Comparison of ENCODE assay signal across 1 cellular context in genomic region chr17:78583091-78583490, GRCh38.
TF ChIP-seq lines count a peak whose summit lies in the region.

No MANE protein-coding gene starts in this region.

TF ChIP-seq in K562, 482 proteins besides CTCF, POLR2A, EP300 and RAD21 (continued from another document and continues in another):
- TF ChIP-seq, protein P1, sequence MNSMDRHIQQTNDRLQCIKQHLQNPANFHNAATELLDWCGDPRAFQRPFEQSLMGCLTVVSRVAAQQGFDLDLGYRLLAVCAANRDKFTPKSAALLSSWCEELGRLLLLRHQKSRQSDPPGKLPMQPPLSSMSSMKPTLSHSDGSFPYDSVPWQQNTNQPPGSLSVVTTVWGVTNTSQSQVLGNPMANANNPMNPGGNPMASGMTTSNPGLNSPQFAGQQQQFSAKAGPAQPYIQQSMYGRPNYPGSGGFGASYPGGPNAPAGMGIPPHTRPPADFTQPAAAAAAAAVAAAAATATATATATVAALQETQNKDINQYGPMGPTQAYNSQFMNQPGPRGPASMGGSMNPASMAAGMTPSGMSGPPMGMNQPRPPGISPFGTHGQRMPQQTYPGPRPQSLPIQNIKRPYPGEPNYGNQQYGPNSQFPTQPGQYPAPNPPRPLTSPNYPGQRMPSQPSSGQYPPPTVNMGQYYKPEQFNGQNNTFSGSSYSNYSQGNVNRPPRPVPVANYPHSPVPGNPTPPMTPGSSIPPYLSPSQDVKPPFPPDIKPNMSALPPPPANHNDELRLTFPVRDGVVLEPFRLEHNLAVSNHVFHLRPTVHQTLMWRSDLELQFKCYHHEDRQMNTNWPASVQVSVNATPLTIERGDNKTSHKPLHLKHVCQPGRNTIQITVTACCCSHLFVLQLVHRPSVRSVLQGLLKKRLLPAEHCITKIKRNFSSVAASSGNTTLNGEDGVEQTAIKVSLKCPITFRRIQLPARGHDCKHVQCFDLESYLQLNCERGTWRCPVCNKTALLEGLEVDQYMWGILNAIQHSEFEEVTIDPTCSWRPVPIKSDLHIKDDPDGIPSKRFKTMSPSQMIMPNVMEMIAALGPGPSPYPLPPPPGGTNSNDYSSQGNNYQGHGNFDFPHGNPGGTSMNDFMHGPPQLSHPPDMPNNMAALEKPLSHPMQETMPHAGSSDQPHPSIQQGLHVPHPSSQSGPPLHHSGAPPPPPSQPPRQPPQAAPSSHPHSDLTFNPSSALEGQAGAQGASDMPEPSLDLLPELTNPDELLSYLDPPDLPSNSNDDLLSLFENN (IDR thresholded peaks at IDR 0.05; ENCODE audit: low read depth in 2 of 2, low read length in 2 of 2) = no peak
- no peak for TF ChIP-seq BACH1 (tag; IDR thresholded peaks at IDR 0.05)
- no peak for TF ChIP-seq HDAC6 (IDR thresholded peaks at IDR 0.05; ENCODE audit: low read depth, low read length)
- no peak for TF ChIP-seq TARDBP (IDR thresholded peaks at IDR 0.05)
- TF ChIP-seq, protein P2, sequence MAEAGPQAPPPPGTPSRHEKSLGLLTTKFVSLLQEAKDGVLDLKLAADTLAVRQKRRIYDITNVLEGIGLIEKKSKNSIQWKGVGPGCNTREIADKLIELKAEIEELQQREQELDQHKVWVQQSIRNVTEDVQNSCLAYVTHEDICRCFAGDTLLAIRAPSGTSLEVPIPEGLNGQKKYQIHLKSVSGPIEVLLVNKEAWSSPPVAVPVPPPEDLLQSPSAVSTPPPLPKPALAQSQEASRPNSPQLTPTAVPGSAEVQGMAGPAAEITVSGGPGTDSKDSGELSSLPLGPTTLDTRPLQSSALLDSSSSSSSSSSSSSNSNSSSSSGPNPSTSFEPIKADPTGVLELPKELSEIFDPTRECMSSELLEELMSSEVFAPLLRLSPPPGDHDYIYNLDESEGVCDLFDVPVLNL (CRISPR knock-in tag; IDR thresholded peaks at IDR 0.05; ENCODE audit: low read depth) = no peak
- no peak for TF ChIP-seq MYBL2 (IDR thresholded peaks at IDR 0.05; ENCODE audit: low read depth)
- no peak for TF ChIP-seq MYBL2 (CRISPR knock-in tag; IDR thresholded peaks at IDR 0.05; ENCODE audit: borderline replicate concordance)
- TF ChIP-seq ZBTB11 (CRISPR knock-in tag; IDR thresholded peaks at IDR 0.05) = no peak
- TF ChIP-seq ZNF274 (IDR thresholded peaks at IDR 0.05; ENCODE audit: borderline replicate concordance, low read depth, low read length) = no peak
- TF ChIP-seq, protein P3, sequence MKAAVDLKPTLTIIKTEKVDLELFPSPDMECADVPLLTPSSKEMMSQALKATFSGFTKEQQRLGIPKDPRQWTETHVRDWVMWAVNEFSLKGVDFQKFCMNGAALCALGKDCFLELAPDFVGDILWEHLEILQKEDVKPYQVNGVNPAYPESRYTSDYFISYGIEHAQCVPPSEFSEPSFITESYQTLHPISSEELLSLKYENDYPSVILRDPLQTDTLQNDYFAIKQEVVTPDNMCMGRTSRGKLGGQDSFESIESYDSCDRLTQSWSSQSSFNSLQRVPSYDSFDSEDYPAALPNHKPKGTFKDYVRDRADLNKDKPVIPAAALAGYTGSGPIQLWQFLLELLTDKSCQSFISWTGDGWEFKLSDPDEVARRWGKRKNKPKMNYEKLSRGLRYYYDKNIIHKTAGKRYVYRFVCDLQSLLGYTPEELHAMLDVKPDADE (conservative IDR thresholded peaks at IDR 0.05; ENCODE audit: control insufficient read depth, low read depth, low read length) = 0 out of 2 replicates have a peak, but pooled peaks have one; percentile 58
- no peak for TF ChIP-seq JUNB (CRISPR knock-in tag; conservative IDR thresholded peaks at IDR 0.05)
- peak; percentile 96 for TF ChIP-seq USF1 (CRISPR knock-in tag; IDR thresholded peaks at IDR 0.05)
- TF ChIP-seq STAG1 (CRISPR knock-in tag; IDR thresholded peaks at IDR 0.05; ENCODE audit: borderline replicate concordance) = no peak
- no peak for TF ChIP-seq THRA (IDR thresholded peaks at IDR 0.05)
- TF ChIP-seq RFX1 (IDR thresholded peaks at IDR 0.05) = no peak
- no peak for TF ChIP-seq JUN (IDR thresholded peaks at IDR 0.05; ENCODE audit: borderline replicate concordance, low read depth, low read length)
- TF ChIP-seq JUN (CRISPR knock-in tag; IDR thresholded peaks at IDR 0.05; ENCODE audit: borderline replicate concordance) = no peak
- TF ChIP-seq ZFX (CRISPR knock-in tag; IDR thresholded peaks at IDR 0.05) = no peak
- TF ChIP-seq ZNF780A (CRISPR knock-in tag; IDR thresholded peaks at IDR 0.05) = no peak
- TF ChIP-seq CHCHD3 (CRISPR knock-in tag; IDR thresholded peaks at IDR 0.05) = no peak
- TF ChIP-seq, protein P4, sequence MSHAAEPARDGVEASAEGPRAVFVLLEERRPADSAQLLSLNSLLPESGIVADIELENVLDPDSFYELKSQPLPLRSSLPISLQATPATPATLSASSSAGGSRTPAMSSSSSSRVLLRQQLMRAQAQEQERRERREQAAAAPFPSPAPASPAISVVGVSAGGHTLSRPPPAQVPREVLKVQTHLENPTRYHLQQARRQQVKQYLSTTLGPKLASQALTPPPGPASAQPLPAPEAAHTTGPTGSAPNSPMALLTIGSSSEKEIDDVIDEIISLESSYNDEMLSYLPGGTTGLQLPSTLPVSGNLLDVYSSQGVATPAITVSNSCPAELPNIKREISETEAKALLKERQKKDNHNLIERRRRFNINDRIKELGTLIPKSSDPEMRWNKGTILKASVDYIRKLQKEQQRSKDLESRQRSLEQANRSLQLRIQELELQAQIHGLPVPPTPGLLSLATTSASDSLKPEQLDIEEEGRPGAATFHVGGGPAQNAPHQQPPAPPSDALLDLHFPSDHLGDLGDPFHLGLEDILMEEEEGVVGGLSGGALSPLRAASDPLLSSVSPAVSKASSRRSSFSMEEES (CRISPR knock-in tag; IDR thresholded peaks at IDR 0.05) = peak; percentile 79
- TF ChIP-seq ZNF143 (CRISPR knock-in tag; IDR thresholded peaks at IDR 0.05) = peak; percentile 89
- no peak for TF ChIP-seq DMBX1 (CRISPR knock-in tag; IDR thresholded peaks at IDR 0.05; ENCODE audit: borderline replicate concordance)
- no peak for TF ChIP-seq SMARCC2 (IDR thresholded peaks at IDR 0.05; ENCODE audit: low read depth)
- peak; percentile 75; the same call in 1 of the 2 replicates for TF ChIP-seq SREBF1 (IDR thresholded peaks at IDR 0.05; ENCODE audit: borderline replicate concordance, low read depth, low read length)
- TF ChIP-seq, protein P5, sequence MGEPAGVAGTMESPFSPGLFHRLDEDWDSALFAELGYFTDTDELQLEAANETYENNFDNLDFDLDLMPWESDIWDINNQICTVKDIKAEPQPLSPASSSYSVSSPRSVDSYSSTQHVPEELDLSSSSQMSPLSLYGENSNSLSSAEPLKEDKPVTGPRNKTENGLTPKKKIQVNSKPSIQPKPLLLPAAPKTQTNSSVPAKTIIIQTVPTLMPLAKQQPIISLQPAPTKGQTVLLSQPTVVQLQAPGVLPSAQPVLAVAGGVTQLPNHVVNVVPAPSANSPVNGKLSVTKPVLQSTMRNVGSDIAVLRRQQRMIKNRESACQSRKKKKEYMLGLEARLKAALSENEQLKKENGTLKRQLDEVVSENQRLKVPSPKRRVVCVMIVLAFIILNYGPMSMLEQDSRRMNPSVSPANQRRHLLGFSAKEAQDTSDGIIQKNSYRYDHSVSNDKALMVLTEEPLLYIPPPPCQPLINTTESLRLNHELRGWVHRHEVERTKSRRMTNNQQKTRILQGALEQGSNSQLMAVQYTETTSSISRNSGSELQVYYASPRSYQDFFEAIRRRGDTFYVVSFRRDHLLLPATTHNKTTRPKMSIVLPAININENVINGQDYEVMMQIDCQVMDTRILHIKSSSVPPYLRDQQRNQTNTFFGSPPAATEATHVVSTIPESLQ (CRISPR knock-in tag; IDR thresholded peaks at IDR 0.05) = no peak
- TF ChIP-seq, protein P6, sequence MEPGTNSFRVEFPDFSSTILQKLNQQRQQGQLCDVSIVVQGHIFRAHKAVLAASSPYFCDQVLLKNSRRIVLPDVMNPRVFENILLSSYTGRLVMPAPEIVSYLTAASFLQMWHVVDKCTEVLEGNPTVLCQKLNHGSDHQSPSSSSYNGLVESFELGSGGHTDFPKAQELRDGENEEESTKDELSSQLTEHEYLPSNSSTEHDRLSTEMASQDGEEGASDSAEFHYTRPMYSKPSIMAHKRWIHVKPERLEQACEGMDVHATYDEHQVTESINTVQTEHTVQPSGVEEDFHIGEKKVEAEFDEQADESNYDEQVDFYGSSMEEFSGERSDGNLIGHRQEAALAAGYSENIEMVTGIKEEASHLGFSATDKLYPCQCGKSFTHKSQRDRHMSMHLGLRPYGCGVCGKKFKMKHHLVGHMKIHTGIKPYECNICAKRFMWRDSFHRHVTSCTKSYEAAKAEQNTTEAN (CRISPR knock-in tag; IDR thresholded peaks at IDR 0.05) = no peak
- TF ChIP-seq YY1 (IDR thresholded peaks at IDR 0.05; ENCODE audit: borderline replicate concordance in 1 of 3, control insufficient read depth in 1 of 3, extremely low read depth in 1 of 3, insufficient read depth in 3 of 3, insufficient read length in 1 of 3, insufficient replicate concordance in 2 of 3, low read depth in 1 of 3, low read length in 2 of 3) = peak in 2 of 3 experiments; percentile 22 to 36
- no peak for TF ChIP-seq RFX5 (IDR thresholded peaks at IDR 0.05; ENCODE audit: low read depth, low read length)
- TF ChIP-seq THAP7 (CRISPR knock-in tag; IDR thresholded peaks at IDR 0.05) = no peak
- TF ChIP-seq ID3 (CRISPR knock-in tag; IDR thresholded peaks at IDR 0.05) = no peak
- no peak for TF ChIP-seq ID3 (tag; IDR thresholded peaks at IDR 0.05)
- no peak for TF ChIP-seq DIDO1 (tag; IDR thresholded peaks at IDR 0.05; ENCODE audit: low read depth)
- TF ChIP-seq POLR2H (tag; IDR thresholded peaks at IDR 0.05; ENCODE audit: low read depth) = no peak
- no peak for TF ChIP-seq PRMT5 (CRISPR knock-in tag; IDR thresholded peaks at IDR 0.05)
- no peak for TF ChIP-seq ZFP30 (CRISPR knock-in tag; IDR thresholded peaks at IDR 0.05; ENCODE audit: borderline replicate concordance)
- no peak for TF ChIP-seq ZNF316 (IDR thresholded peaks at IDR 0.05)
- TF ChIP-seq POU5F1 (IDR thresholded peaks at IDR 0.05; ENCODE audit: borderline replicate concordance, low read depth, low read length, partially characterized antibody) = no peak
- TF ChIP-seq, protein P7, sequence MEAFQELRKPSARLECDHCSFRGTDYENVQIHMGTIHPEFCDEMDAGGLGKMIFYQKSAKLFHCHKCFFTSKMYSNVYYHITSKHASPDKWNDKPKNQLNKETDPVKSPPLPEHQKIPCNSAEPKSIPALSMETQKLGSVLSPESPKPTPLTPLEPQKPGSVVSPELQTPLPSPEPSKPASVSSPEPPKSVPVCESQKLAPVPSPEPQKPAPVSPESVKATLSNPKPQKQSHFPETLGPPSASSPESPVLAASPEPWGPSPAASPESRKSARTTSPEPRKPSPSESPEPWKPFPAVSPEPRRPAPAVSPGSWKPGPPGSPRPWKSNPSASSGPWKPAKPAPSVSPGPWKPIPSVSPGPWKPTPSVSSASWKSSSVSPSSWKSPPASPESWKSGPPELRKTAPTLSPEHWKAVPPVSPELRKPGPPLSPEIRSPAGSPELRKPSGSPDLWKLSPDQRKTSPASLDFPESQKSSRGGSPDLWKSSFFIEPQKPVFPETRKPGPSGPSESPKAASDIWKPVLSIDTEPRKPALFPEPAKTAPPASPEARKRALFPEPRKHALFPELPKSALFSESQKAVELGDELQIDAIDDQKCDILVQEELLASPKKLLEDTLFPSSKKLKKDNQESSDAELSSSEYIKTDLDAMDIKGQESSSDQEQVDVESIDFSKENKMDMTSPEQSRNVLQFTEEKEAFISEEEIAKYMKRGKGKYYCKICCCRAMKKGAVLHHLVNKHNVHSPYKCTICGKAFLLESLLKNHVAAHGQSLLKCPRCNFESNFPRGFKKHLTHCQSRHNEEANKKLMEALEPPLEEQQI (IDR thresholded peaks at IDR 0.05) = no peak
